Comparison of ENCODE assay signal across 18 cellular contexts in genomic region chr11:34810107-34810562, GRCh38.
A peak's percentile ranks its signal among the peaks of the same experiment; 100 is the strongest.
DNase-seq lines count a peak whose midpoint lies in the region; ATAC-seq and TF ChIP-seq lines count a peak whose summit lies in the region.
"Had no signal": no experiment of that assay in that cellular context is flagged by ENCODE, and none has a peak within 500 bp of the region (broad histone marks: within the 10 kb centered on the region; RNA-seq: fewer than 3 reads in every experiment).

No MANE protein-coding gene starts in this region.

- no peaks in the 10 kb centered on the region for H3K36me3 ChIP-seq in PC-9 (ENCODE audit: low read depth)
- no peaks in the 10 kb centered on the region for H3K36me3 ChIP-seq in transverse colon
- H3K36me3 ChIP-seq: HAP-1 had no signal

- H3K4me1 ChIP-seq in PC-9 (replicated peaks; ENCODE audit: insufficient read depth) (peaks cover 19% of the 10 kb centered on the region), transverse colon (peaks cover 0 to 30% (median 10%) of the 10 kb centered on the region in 4 donors)
- H3K4me1 ChIP-seq: HAP-1 had no signal

- TF ChIP-seq CTCF in PC-9 (conservative IDR thresholded peaks at IDR 0.05): no peak
- TF ChIP-seq CTCF in transverse colon (IDR thresholded peaks at IDR 0.05): no peak

- H3K4me3 Mint-ChIP-seq in T-helper 2 cell treated with Interferon-gamma antibody and Interleukin-4, amounts not matched to agents 5 μg/mL and 100 μg/mL, for 36 hours: peak overlapping the region; percentile 2
- H3K4me3 Mint-ChIP-seq: B cell; CD4-positive, CD25-positive, alpha-beta regulatory T cell had no signal

- TF ChIP-seq POLR2A in transverse colon (IDR thresholded peaks at IDR 0.05): no peak

- ATAC-seq in GM21381 (IDR thresholded peaks at IDR 0.05; ENCODE audit: unreplicated experiment) (no peak), GM18873 (IDR thresholded peaks at IDR 0.05; ENCODE audit: low FRiP score, unreplicated experiment) (no peak)
- ATAC-seq: SK-N-SH treated with all-trans-retinoic acid at 6 μM for 48 hours had no signal

- H4K20me1 ChIP-seq in PC-9 (ENCODE audit: insufficient read depth): no peaks in the 10 kb centered on the region

- intact Hi-C loops in PC-9 (cut with micrococcal nuclease; ENCODE audit: unreplicated experiment) (no loop called here), transverse colon (cut with DNase I; ENCODE audit: low total_unique reads) (no loop called here)

- no peaks in the 10 kb centered on the region for H3K9me2 ChIP-seq in PC-9 (ENCODE audit: insufficient read depth)

- TF ChIP-seq EP300 in transverse colon (IDR thresholded peaks at IDR 0.05; ENCODE audit: low read depth): no peak

- H3K4me3 ChIP-seq in PC-9 (no peak overlapping the region), transverse colon (no peak overlapping the region)
- H3K4me3 ChIP-seq: HAP-1 had no signal

- in situ Hi-C loops in transverse colon (cut with MboI; ENCODE audit: low pct_ligation_motif_present in 1 of 4, low pct_unique_long_range_greater_than_20kb in 1 of 4, low sequenced_read_pairs in 3 of 4): no loop called here

- H3K27ac Mint-ChIP-seq in T-helper 2 cell treated with Interferon-gamma antibody and Interleukin-4, amounts not matched to agents 5 μg/mL and 100 μg/mL, for 36 hours: no peak overlapping the region
- H3K27ac Mint-ChIP-seq: B cell; CD4-positive, CD25-positive, alpha-beta regulatory T cell had no signal

- H3K27me3 Mint-ChIP-seq in T-helper 2 cell treated with Interferon-gamma antibody and Interleukin-4, amounts not matched to agents 5 μg/mL and 100 μg/mL, for 36 hours (ENCODE audit: low read depth): peaks cover 29% of the 10 kb centered on the region

- H3K27me3 ChIP-seq in PC-9 (ENCODE audit: insufficient read depth, low read depth): no peaks in the 10 kb centered on the region
- no peaks in the 10 kb centered on the region for H3K27me3 ChIP-seq in transverse colon

- no peak for DNase-seq in T-helper 2 cell treated with Interferon-gamma antibody and Interleukin-4, amounts not matched to agents 5 μg/mL and 100 μg/mL, for 36 hours (ENCODE audit: low spot score)
- DNase-seq in T-helper 2 cell (no peak), PC-9 (no peak), epithelial cell of prostate (ENCODE audit: low read depth, low spot score) (no peak), transverse colon (no peak), NCI-H2029 (lab: John Stamatoyannopoulos, UW) (no peak)
- DNase-seq: NCI-H146, NCI-H2081 treated with DMSO at 0.1 percent for 48 hours, NCI-H510A treated with DMSO at 0.1 percent for 48 hours, NCI-H82, SHP77 treated with DMSO at 0.1 percent for 48 hours had no signal

- H3K4me1 Mint-ChIP-seq in T-helper 2 cell treated with Interferon-gamma antibody and Interleukin-4, amounts not matched to agents 5 μg/mL and 100 μg/mL, for 36 hours (ENCODE audit: low read depth): peaks cover 14% of the 10 kb centered on the region
- H3K4me1 Mint-ChIP-seq: B cell; CD4-positive, CD25-positive, alpha-beta regulatory T cell had no signal

- POLR2A ChIA-PET in PC-9 (lab: Charles Lee; ENCODE audit: unreplicated experiment): no interaction called here

- no peaks in the 10 kb centered on the region for H3K79me2 ChIP-seq in PC-9 (ENCODE audit: low read depth)

- H3F3A ChIP-seq in PC-9 (ENCODE audit: insufficient read depth, low read depth): peaks cover 14% of the 10 kb centered on the region; the same call in 1 of the 2 replicates

- H3K9me3 Mint-ChIP-seq in T-helper 2 cell treated with Interferon-gamma antibody and Interleukin-4, amounts not matched to agents 5 μg/mL and 100 μg/mL, for 36 hours: peaks cover 41% of the 10 kb centered on the region

- CTCF ChIA-PET in PC-9 (lab: Charles Lee): no interaction called here

- peaks cover 10% of the 10 kb centered on the region for H3K36me3 Mint-ChIP-seq in T-helper 2 cell treated with Interferon-gamma antibody and Interleukin-4, amounts not matched to agents 5 μg/mL and 100 μg/mL, for 36 hours (ENCODE audit: low read depth)
- H3K36me3 Mint-ChIP-seq: CD4-positive, CD25-positive, alpha-beta regulatory T cell had no signal

- peak overlapping the region; percentile 41 for H3K4me2 ChIP-seq in PC-9

- H3K27ac ChIP-seq in PC-9: peak overlapping the region; percentile 58
- peak overlapping the region; percentile 45 for H3K27ac ChIP-seq in epithelial cell of prostate
- peak overlapping the region; percentile 47 to 67 (median 66) for H3K27ac ChIP-seq in transverse colon
- H3K27ac ChIP-seq: 22Rv1 had no signal

- H2AFZ ChIP-seq in PC-9: peak overlapping the region; percentile 50; the same call in 1 of the 2 replicates

- BruUV-seq in PC-9 (replicated peaks; lab: Mats Ljungman, UMichigan): no TSS peak

- peaks cover 29% of the 10 kb centered on the region for H3K9me3 ChIP-seq in PC-9 (ENCODE audit: insufficient read depth, low read depth)
- peaks cover 10 to 11% of the 10 kb centered on the region in 2 donors for H3K9me3 ChIP-seq in transverse colon
- H3K9me3 ChIP-seq: HAP-1 had no signal

- whole genome bisulfite sequencing in transverse colon (ENCODE audit: low coverage in 1 of 2), 2 donors: 89 to 100% methylated on average over 2 of the region's 2 CpGs
